21 cellular contexts compared by ENCODE assay signal in the genomic region with DNA sequence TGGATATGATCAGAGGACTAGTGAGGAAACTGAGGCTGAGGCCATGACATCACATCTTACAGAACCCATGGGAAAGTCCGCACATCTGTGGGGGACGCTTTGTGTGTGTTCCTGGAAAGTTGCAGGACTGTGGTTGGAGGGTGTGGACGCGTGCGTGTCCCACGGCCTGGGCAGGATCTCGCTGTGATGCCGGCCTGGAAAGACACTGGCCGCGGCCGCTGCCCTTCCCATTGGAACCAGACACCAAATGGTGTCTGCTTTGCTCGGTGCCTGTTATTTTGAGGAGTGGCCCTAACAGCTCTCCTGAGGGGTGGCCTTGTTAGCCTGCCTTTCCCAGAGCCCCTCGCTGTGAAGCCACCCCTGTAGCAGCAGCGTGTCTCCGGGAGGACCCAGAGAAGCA. TPM values are rescaled to one million over a fixed set of nuclear protein-coding genes. Genes with fewer than 3 reads are reported as not detected.
DNase-seq lines count a peak whose midpoint lies in the region; ATAC-seq and TF ChIP-seq lines count a peak whose summit lies in the region.
"Had no signal": no experiment of that assay in that cellular context is flagged by ENCODE, and none has a peak within 500 bp of the region (broad histone marks: within the 10 kb centered on the region; RNA-seq: fewer than 3 reads in every experiment).

No MANE protein-coding gene starts in this region.

- H3K9me3 Mint-ChIP-seq in endodermal cell = no peaks in the 10 kb centered on the region
- H3K9me3 Mint-ChIP-seq: CD4-positive, CD25-positive, alpha-beta regulatory T cell; CD8-positive, alpha-beta memory T cell; IgD-negative memory B cell had no signal

- H3K27ac Mint-ChIP-seq in endodermal cell = peak overlapping the region; percentile 66
- H3K27ac Mint-ChIP-seq: CD4-positive, CD25-positive, alpha-beta regulatory T cell; CD8-positive, alpha-beta memory T cell; IgD-negative memory B cell had no signal

- H3K36me3 ChIP-seq in RWPE2 (ENCODE audit: low read depth) = no peaks in the 10 kb centered on the region
- H3K36me3 ChIP-seq in endodermal cell (ENCODE audit: control insufficient read depth, insufficient read depth, low read length) = no peaks in the 10 kb centered on the region
- no peaks in the 10 kb centered on the region for H3K36me3 ChIP-seq in stomach
- H3K36me3 ChIP-seq: BE2C had no signal

- no peak for TF ChIP-seq POLR2A in stomach (IDR thresholded peaks at IDR 0.05)

- ATAC-seq in RWPE2 (ENCODE audit: low read depth) (no peak), GM19463 (IDR thresholded peaks at IDR 0.05; ENCODE audit: unreplicated experiment) (no peak), GM21825 (IDR thresholded peaks at IDR 0.05; ENCODE audit: unreplicated experiment) (no peak)
- ATAC-seq: GM12878, HepG2 had no signal

- H3K9ac ChIP-seq in endodermal cell (ENCODE audit: extremely low read depth, low read length, poor library complexity, severe bottlenecking) = no peak overlapping the region

- WGBS in endodermal cell (ENCODE audit: insufficient coverage in 1 of 2, insufficient read length in 1 of 2), 2 experiments = 94 to 100% methylated on average over 10 to 15 of the region's 15 CpGs
- WGBS in stomach, 5 donors = 90 to 94% (median 92%) methylated on average over 14 to 15 of the region's 15 CpGs

- no peak for TF ChIP-seq CTCF in RWPE2 (IDR thresholded peaks at IDR 0.05; ENCODE audit: poor library complexity, severe bottlenecking)
- no peak for TF ChIP-seq CTCF in endodermal cell (conservative IDR thresholded peaks at IDR 0.05)
- TF ChIP-seq CTCF in stomach (IDR thresholded peaks at IDR 0.05) = no peak

- H3K4me1 Mint-ChIP-seq in endodermal cell = peaks cover 3% of the 10 kb centered on the region
- H3K4me1 Mint-ChIP-seq: CD4-positive, CD25-positive, alpha-beta regulatory T cell; CD8-positive, alpha-beta memory T cell; IgD-negative memory B cell had no signal

- intact Hi-C loops in posterior vena cava (cut with DNase I) (loop anchor here in 1 of 2 donors (10.0 kb wide), 1 partner anchor 1475 kb away; no protein-coding TSS in a partner anchor), stomach (cut with DNase I; ENCODE audit: low total_unique reads) (no loop called here)

- no peak overlapping the region for H3K27ac ChIP-seq in RWPE2 (ENCODE audit: poor library complexity, severe bottlenecking)
- peak overlapping the region; percentile 49 for H3K27ac ChIP-seq in endodermal cell (ENCODE audit: low read depth, low read length)
- H3K27ac ChIP-seq in stomach = no peak overlapping the region

- H3K27me3 ChIP-seq in RWPE2 (ENCODE audit: insufficient read depth, poor library complexity, severe bottlenecking) (no peaks in the 10 kb centered on the region), endodermal cell (ENCODE audit: control insufficient read depth, insufficient read depth, low read length, poor library complexity, severe bottlenecking) (no peaks in the 10 kb centered on the region), stomach (peaks cover 0 to 48% (median 0%) of the 10 kb centered on the region in 3 donors)
- H3K27me3 ChIP-seq: BE2C had no signal

- H3K4me3 ChIP-seq in RWPE2 (ENCODE audit: severe bottlenecking) (no peak overlapping the region), endodermal cell (ENCODE audit: low read length) (no peak overlapping the region), stomach (no peak overlapping the region)
- H3K4me3 ChIP-seq: GM12878 had no signal

- H3K4me3 Mint-ChIP-seq in endodermal cell = no peak overlapping the region
- H3K4me3 Mint-ChIP-seq: CD4-positive, CD25-positive, alpha-beta regulatory T cell; CD8-positive, alpha-beta memory T cell; IgD-negative memory B cell had no signal

- H3K36me3 Mint-ChIP-seq in endodermal cell (ENCODE audit: low read depth) = no peaks in the 10 kb centered on the region
- H3K36me3 Mint-ChIP-seq: CD4-positive, CD25-positive, alpha-beta regulatory T cell; CD8-positive, alpha-beta memory T cell; IgD-negative memory B cell had no signal

- DNase-seq in RWPE2 (ENCODE audit: low spot score) (peak; percentile 28), endodermal cell (no peak), posterior vena cava (ENCODE audit: low spot score) (peak; percentile 71), stomach (no peak)
- DNase-seq: ACHN; BE2C; C1 segment of cervical spinal cord; CD4-positive, CD25-positive, alpha-beta regulatory T cell; CD8-positive, alpha-beta memory T cell; COR-L47; DMS 273 treated with DMSO at 0.1 percent for 48 hours; DMS53; DND-41; EL; GOT3; H7 had no signal

- H3K27me3 Mint-ChIP-seq in endodermal cell (ENCODE audit: insufficient read depth) = no peaks in the 10 kb centered on the region

- H3K9me3 ChIP-seq in RWPE2 (ENCODE audit: severe bottlenecking) = no peaks in the 10 kb centered on the region
- H3K9me3 ChIP-seq in endodermal cell (ENCODE audit: control insufficient read depth, low read length) = no peaks in the 10 kb centered on the region
- H3K9me3 ChIP-seq in stomach = no peaks in the 10 kb centered on the region
- H3K9me3 ChIP-seq: BE2C had no signal

- no peak for TF ChIP-seq EP300 in stomach (IDR thresholded peaks at IDR 0.05)

- H3K4me1 ChIP-seq in RWPE2 (ENCODE audit: insufficient read depth, poor library complexity, severe bottlenecking) (peaks cover 7% of the 10 kb centered on the region), endodermal cell (ENCODE audit: control insufficient read depth, insufficient read depth, low read length) (no peaks in the 10 kb centered on the region), stomach (peaks cover 0 to 15% (median 6%) of the 10 kb centered on the region in 4 donors)

RNA-seq across cellular contexts. Expression of gene DLL1, which starts 41.1 kb away (rescaled TPM):
- total RNA-seq in endodermal cell (1 to 10 TPM; 3.1 to 3.6 TPM), posterior vena cava (10 to 100 TPM in 1 of 2 donors, 1 to 10 TPM in 1; 9.6 to 14.1 TPM), stomach (10 to 100 TPM in 2 of 5 donors, 1 to 10 TPM in 2, not detected in 1; 4.2 to 38.5 (median 9.6) TPM)
- 79.0 TPM for polyA plus RNA-seq in endodermal cell (2013, experiment 1 of 2)
- polyA plus RNA-seq in endodermal cell (2013, experiment 2 of 2) = 59.5 TPM
- polyA plus RNA-seq in stomach = 10 to 100 TPM in 1 of 3 donors, 1 to 10 TPM in 2; 3.4 to 14.1 (median 5.5) TPM
- total RNA-seq: HepG2 had no signal
- polyA plus RNA-seq: HepG2 had no signal

RNA-seq across cellular contexts. Expression of gene FAM120B, which starts 56.7 kb away (rescaled TPM):
- total RNA-seq in endodermal cell = 10 to 100 TPM; 25.7 to 27.5 TPM
- 21.6 TPM for polyA plus RNA-seq in endodermal cell (2013, experiment 1 of 2)
- 20.5 TPM for polyA plus RNA-seq in endodermal cell (2013, experiment 2 of 2)
- total RNA-seq in posterior vena cava = 10 to 100 TPM; 18.7 to 25.3 TPM
- total RNA-seq in stomach = 10 to 100 TPM; 26.4 to 66.5 (median 29.9) TPM
- 1 to 10 TPM; 6.4 to 9.9 (median 9.4) TPM for polyA plus RNA-seq in stomach

Comparison
In these comparisons a context has a peak if more than half of its experiments do, and no peak if none do; other contexts are left out.
1. DNase-seq: peak in RWPE2 (single experiment) and posterior vena cava (single experiment); none in endodermal cell (single experiment) and stomach (single experiment).